ENCODE assay signal across 8 cellular contexts in genomic region chr3:88203537-88204143, GRCh38. TPM values are rescaled to one million over a fixed set of nuclear protein-coding genes. Genes with fewer than 3 reads are reported as not detected.
A peak's percentile ranks its signal among the peaks of the same experiment; 100 is the strongest.
DNase-seq lines count a peak whose midpoint lies in the region; ATAC-seq and FAIRE-seq lines count a peak whose summit lies in the region.

No MANE protein-coding gene starts in this region.

- intact Hi-C loops in Right ventricle myocardium superior (cut with DNase I), result loop anchor here (5.0 kb wide), 2 partner anchors 909 to 1979 kb away; no protein-coding TSS in a partner anchor

- ATAC-seq in GM21576 (IDR thresholded peaks at IDR 0.05; ENCODE audit: unreplicated experiment) (peak; percentile 97), Right ventricle myocardium superior (ENCODE audit: poor library complexity) (peak; percentile 95)

- FAIRE-seq in HTR-8/SVneo (lab: Jason Lieb, UNC), result peak; percentile 54

- DNase-seq in GM04503 (ENCODE audit: low read depth), result peak; percentile 10
- DNase-seq in HTR-8/SVneo (ENCODE audit: insufficient read length, low spot score), result peak; percentile 62
- peak; percentile 70 for DNase-seq in RKO (ENCODE audit: low spot score)
- DNase-seq in activated naive CD4-positive, alpha-beta T cell treated with anti-CD3 and anti-CD28 coated beads, Interleukin-2, amount 50 U/mL, for 16 hours, result peak; percentile 54
- peak; percentile 63 for DNase-seq in Right ventricle myocardium superior
- DNase-seq in pulmonary artery endothelial cell (ENCODE audit: low read depth, low spot score), result peak; percentile 11
- DNase-seq in epidermal melanocyte (ENCODE audit: insufficient read length, low spot score), result no peak

RNA-seq across cellular contexts. Expression of gene C3orf38, which starts 53.9 kb away (rescaled TPM):
- total RNA-seq in Right ventricle myocardium superior, result 12.8 TPM
- total RNA-seq in pulmonary artery endothelial cell, result 20.8 and 28.0 TPM in 2 replicates
